In the genomic region with DNA sequence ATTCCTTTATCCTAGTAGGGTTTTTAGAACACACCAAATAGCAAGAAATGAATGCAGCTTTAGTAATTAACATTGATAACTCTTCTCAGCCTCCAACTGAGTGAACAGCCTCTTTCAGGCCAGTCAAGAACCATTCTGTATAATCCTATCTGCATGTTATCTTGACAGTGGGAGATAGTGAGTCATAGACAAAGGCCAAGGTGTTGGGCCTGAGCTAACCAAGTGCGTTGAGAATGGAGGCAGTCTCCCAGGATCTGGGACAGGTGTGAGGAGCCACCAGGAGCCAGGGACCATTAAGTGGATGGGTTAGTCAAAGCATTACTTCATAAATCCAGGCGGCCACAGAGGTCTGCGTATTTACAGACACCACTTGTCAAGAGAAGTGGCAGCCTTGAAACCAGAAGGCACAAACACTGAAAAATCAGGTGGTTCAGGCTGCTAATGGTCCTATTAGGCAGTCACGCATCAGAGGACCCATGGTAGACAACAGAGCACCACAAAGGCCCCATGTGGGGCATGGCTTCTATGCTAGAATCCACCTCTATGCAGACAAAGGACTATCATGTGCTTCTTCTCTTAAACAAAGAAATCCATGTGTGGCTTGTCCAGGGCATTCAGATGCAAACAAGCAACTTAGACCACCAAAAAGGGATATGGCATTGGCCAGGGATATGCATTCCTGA, we compare ENCODE assay signal across 20 cellular contexts.
DNase-seq lines count a peak whose midpoint lies in the region; ATAC-seq and TF ChIP-seq lines count a peak whose summit lies in the region.
"Had no signal": no experiment of that assay in that cellular context is flagged by ENCODE, and none has a peak within 500 bp of the region (broad histone marks: within the 10 kb centered on the region; RNA-seq: fewer than 3 reads in every experiment).

No MANE protein-coding gene starts in this region.

- DNase-seq in DMS53 (lab: John Stamatoyannopoulos, UW) (peak; percentile 76), H9 (peak; percentile 67), NCI-H345 treated with DMSO at 0.1 percent for 48 hours (lab: John Stamatoyannopoulos, UW; ENCODE audit: unreplicated experiment) (peak; percentile 81), NOMO-1 treated with dmso at 0.1 percent for 144 hours (lab: John Stamatoyannopoulos, UW; ENCODE audit: unreplicated experiment) (no peak)
- DNase-seq in stimulated activated naive B cell treated with anti-CD40 and anti-IgM and Interleukin-4, amounts not matched to agents 10 μg/mL and 1 μg/mL and 100 μg/mL, for 72 hours: no peak
- no peak for DNase-seq in activated effector memory CD4-positive, alpha-beta T cell treated with Interleukin-2 at 50 U/mL for 16 hours
- DNase-seq: activated CD8-positive, alpha-beta memory T cell treated with anti-CD3 and anti-CD28 coated beads for 24 hours; COR-L47; HFFc6; mucosa of descending colon; NCI-H446; OCI-M1; SJCRH30; stomach; T-helper 2 cell had no signal

- H3K9me3 ChIP-seq in H9 (ENCODE audit: control insufficient read depth, low read depth, low read length) (no peaks in the 10 kb centered on the region), iPS-20b (ENCODE audit: insufficient read depth, low read depth, low read length) (no peaks in the 10 kb centered on the region)
- H3K9me3 ChIP-seq: mucosa of descending colon, neutrophil, SJCRH30, stomach had no signal

- peaks cover 4 to 7% of the 10 kb centered on the region in 2 experiments; a peak in 4 of 5 replicates for H3K9me3 Mint-ChIP-seq in H9
- peaks cover 3 to 7% of the 10 kb centered on the region in 2 donors for H3K9me3 Mint-ChIP-seq in stimulated activated naive B cell treated with anti-CD40 and anti-IgM and Interleukin-4, amounts not matched to agents 10 μg/mL and 1 μg/mL and 100 μg/mL, for 72 hours
- H3K9me3 Mint-ChIP-seq: HFFc6 had no signal

- H3K36me3 Mint-ChIP-seq in H9 (ENCODE audit: insufficient read depth in 1 of 3, low read depth in 3 of 3): peaks cover 3 to 20% (median 13%) of the 10 kb centered on the region in 3 experiments; a peak in 5 of 7 replicates
- no peaks in the 10 kb centered on the region for H3K36me3 Mint-ChIP-seq in stimulated activated naive B cell treated with anti-CD40 and anti-IgM and Interleukin-4, amounts not matched to agents 10 μg/mL and 1 μg/mL and 100 μg/mL, for 72 hours
- H3K36me3 Mint-ChIP-seq: brain had no signal

- no CpG with 5 or more reads among the region's 4 CpGs for WGBS in H9 (ENCODE audit: extremely low coverage, insufficient read length, low lambda C conversion rate)

- no peak overlapping the region for H2AFZ ChIP-seq in H9 (ENCODE audit: low read length)

- H3K4me1 ChIP-seq in H9 (ENCODE audit: insufficient read depth, low read length) (peaks cover 4% of the 10 kb centered on the region; the same call in 1 of the 2 replicates), iPS-20b (ENCODE audit: insufficient read depth, low read length) (peaks cover 20% of the 10 kb centered on the region)
- H3K4me1 ChIP-seq: SJCRH30, stomach had no signal

- H3K36me3 ChIP-seq in iPS-20b (ENCODE audit: insufficient read depth, low read depth, low read length): no peaks in the 10 kb centered on the region
- H3K36me3 ChIP-seq: neutrophil, SJCRH30, stomach had no signal

- H3K4me3 Mint-ChIP-seq in H9: no peak overlapping the region
- no peak overlapping the region for H3K4me3 Mint-ChIP-seq in stimulated activated naive B cell treated with anti-CD40 and anti-IgM and Interleukin-4, amounts not matched to agents 10 μg/mL and 1 μg/mL and 100 μg/mL, for 72 hours
- H3K4me3 Mint-ChIP-seq: brain, HFFc6 had no signal

- H3K23me2 ChIP-seq in H9 (ENCODE audit: insufficient read length, low read depth, low read length, poor library complexity, severe bottlenecking): no peaks in the 10 kb centered on the region

- H2BK120ac ChIP-seq in H9 (ENCODE audit: low read depth, low read length, poor library complexity, severe bottlenecking): no peak overlapping the region

- H3K23ac ChIP-seq in H9 (ENCODE audit: insufficient read length, low read depth, low read length): no peak overlapping the region

- H3K79me1 ChIP-seq in H9 (ENCODE audit: insufficient read depth, low read depth, low read length, poor library complexity, severe bottlenecking): no peaks in the 10 kb centered on the region

- H4K5ac ChIP-seq in H9 (ENCODE audit: insufficient read length, low read depth, low read length): no peak overlapping the region

- no peak overlapping the region for H4K91ac ChIP-seq in H9 (ENCODE audit: insufficient read length, low read depth, low read length)

- no peaks in the 10 kb centered on the region for H4K20me1 ChIP-seq in H9 (ENCODE audit: control insufficient read depth, insufficient read depth, insufficient read length)

- H2BK20ac ChIP-seq in H9 (ENCODE audit: low read depth, low read length, poor library complexity, severe bottlenecking): no peak overlapping the region

- H2BK12ac ChIP-seq in H9 (ENCODE audit: insufficient read length, low read depth, low read length): no peak overlapping the region

- no peaks in the 10 kb centered on the region for H3K27me3 Mint-ChIP-seq in H9 (ENCODE audit: low read depth)
- no peaks in the 10 kb centered on the region for H3K27me3 Mint-ChIP-seq in stimulated activated naive B cell treated with anti-CD40 and anti-IgM and Interleukin-4, amounts not matched to agents 10 μg/mL and 1 μg/mL and 100 μg/mL, for 72 hours
- H3K27me3 Mint-ChIP-seq: brain had no signal

- peak overlapping the region; percentile 50 for H3K14ac ChIP-seq in H9 (ENCODE audit: insufficient read depth, low read length)

- peak overlapping the region; percentile 6 for H3K27ac ChIP-seq in H9 (ENCODE audit: insufficient read length, low read depth, low read length)
- H3K27ac ChIP-seq in iPS-20b (ENCODE audit: low read length): peak overlapping the region; percentile 25
- H3K27ac ChIP-seq: KMS-11, neutrophil, SJCRH30, stomach had no signal

- no peak overlapping the region for H2AK5ac ChIP-seq in H9 (ENCODE audit: insufficient read length, low read length)

- H3K79me2 ChIP-seq in H9 (ENCODE audit: insufficient read depth, low read length): no peaks in the 10 kb centered on the region

- no peak overlapping the region for H4K8ac ChIP-seq in H9 (replicated peaks; ENCODE audit: insufficient read length, low read depth, low read length)

- H3K18ac ChIP-seq in H9 (ENCODE audit: insufficient read length, low read depth, low read length): no peak overlapping the region

- no peak for TF ChIP-seq CTCF in H9 (conservative IDR thresholded peaks at IDR 0.05)

- H3K56ac ChIP-seq in H9 (ENCODE audit: insufficient read length, low read depth, low read length): no peak overlapping the region

- H3K27ac Mint-ChIP-seq in H9: peak overlapping the region; percentile 55 to 93 (median 90); a peak in 6 of 7 replicates
- no peak overlapping the region for H3K27ac Mint-ChIP-seq in stimulated activated naive B cell treated with anti-CD40 and anti-IgM and Interleukin-4, amounts not matched to agents 10 μg/mL and 1 μg/mL and 100 μg/mL, for 72 hours
- H3K27ac Mint-ChIP-seq: HFFc6 had no signal

- no peak overlapping the region for H3T11ph ChIP-seq in H9 (ENCODE audit: low read length)

- peak overlapping the region; percentile 18 for H3K4me3 ChIP-seq in iPS-20b (ENCODE audit: low read length)
- H3K4me3 ChIP-seq: mucosa of descending colon, SJCRH30, stomach had no signal

- no peak overlapping the region for H3K9ac ChIP-seq in H9 (ENCODE audit: extremely low read depth, insufficient read length, low read length)
- no peak overlapping the region for H3K9ac ChIP-seq in iPS-20b (ENCODE audit: low read depth, low read length)
- H3K9ac ChIP-seq: KMS-11 had no signal

- H3K27me3 ChIP-seq in H9 (ENCODE audit: insufficient read depth, low read length) (no peaks in the 10 kb centered on the region; the same call in 1 of the 2 replicates), iPS-20b (ENCODE audit: insufficient read depth, low read length) (no peaks in the 10 kb centered on the region)
- H3K27me3 ChIP-seq: neutrophil, stomach had no signal

- no peak for ATAC-seq in stimulated activated naive B cell treated with anti-CD40 and anti-IgM and Interleukin-4, amounts not matched to agents 10 μg/mL and 1 μg/mL and 100 μg/mL, for 72 hours (replicated peaks)
- ATAC-seq: left lobe of liver, mucosa of descending colon had no signal

- peaks cover 28 to 41% of the 10 kb centered on the region in 2 experiments for H3K4me1 Mint-ChIP-seq in H9
- peaks cover 14 to 32% of the 10 kb centered on the region in 2 donors for H3K4me1 Mint-ChIP-seq in stimulated activated naive B cell treated with anti-CD40 and anti-IgM and Interleukin-4, amounts not matched to agents 10 μg/mL and 1 μg/mL and 100 μg/mL, for 72 hours

- no peak overlapping the region for H2BK5ac ChIP-seq in H9 (ENCODE audit: insufficient read length, low read length)

- H3K4ac ChIP-seq in H9 (ENCODE audit: low read depth, low read length): no peak overlapping the region

- H3K4me2 ChIP-seq in H9 (ENCODE audit: insufficient read depth, insufficient read length, low read length): no peak overlapping the region
- H3K4me2 ChIP-seq: KMS-11 had no signal

- no peak overlapping the region for H2BK15ac ChIP-seq in H9 (ENCODE audit: low read depth, low read length)

Comparison
In these comparisons a context has a peak if more than half of its experiments do, and no peak if none do; other contexts are left out.
1. DNase-seq: peak in DMS53 (single experiment), H9 (single experiment) and NCI-H345 treated with DMSO at 0.1 percent for 48 hours (single experiment); none in stimulated activated naive B cell treated with anti-CD40 and anti-IgM and Interleukin-4, amounts not matched to agents 10 μg/mL and 1 μg/mL and 100 μg/mL, for 72 hours (single experiment), NOMO-1 treated with dmso at 0.1 percent for 144 hours (single experiment) and activated effector memory CD4-positive, alpha-beta T cell treated with Interleukin-2 at 50 U/mL for 16 hours (single experiment).